1 cellular context compared by ENCODE assay signal in genomic region chrX:46588263-46588662, GRCh38.
TF ChIP-seq lines count a peak whose summit lies in the region.

No MANE protein-coding gene starts in this region.

TF ChIP-seq in SK-N-SH treated with all-trans-retinoic acid at 6 μM for 48 hours, 23 proteins besides CTCF, POLR2A, EP300 and RAD21 (continued from another document):
- no peak for TF ChIP-seq ZC3H10 (CRISPR knock-in tag; IDR thresholded peaks at IDR 0.05)
- TF ChIP-seq TCF4 (CRISPR knock-in tag; IDR thresholded peaks at IDR 0.05; ENCODE audit: borderline replicate concordance), result no peak
- no peak for TF ChIP-seq BACH2 (CRISPR knock-in tag; IDR thresholded peaks at IDR 0.05; ENCODE audit: borderline replicate concordance)
